Comparison of ENCODE assay signal across 8 cellular contexts in the genomic region with DNA sequence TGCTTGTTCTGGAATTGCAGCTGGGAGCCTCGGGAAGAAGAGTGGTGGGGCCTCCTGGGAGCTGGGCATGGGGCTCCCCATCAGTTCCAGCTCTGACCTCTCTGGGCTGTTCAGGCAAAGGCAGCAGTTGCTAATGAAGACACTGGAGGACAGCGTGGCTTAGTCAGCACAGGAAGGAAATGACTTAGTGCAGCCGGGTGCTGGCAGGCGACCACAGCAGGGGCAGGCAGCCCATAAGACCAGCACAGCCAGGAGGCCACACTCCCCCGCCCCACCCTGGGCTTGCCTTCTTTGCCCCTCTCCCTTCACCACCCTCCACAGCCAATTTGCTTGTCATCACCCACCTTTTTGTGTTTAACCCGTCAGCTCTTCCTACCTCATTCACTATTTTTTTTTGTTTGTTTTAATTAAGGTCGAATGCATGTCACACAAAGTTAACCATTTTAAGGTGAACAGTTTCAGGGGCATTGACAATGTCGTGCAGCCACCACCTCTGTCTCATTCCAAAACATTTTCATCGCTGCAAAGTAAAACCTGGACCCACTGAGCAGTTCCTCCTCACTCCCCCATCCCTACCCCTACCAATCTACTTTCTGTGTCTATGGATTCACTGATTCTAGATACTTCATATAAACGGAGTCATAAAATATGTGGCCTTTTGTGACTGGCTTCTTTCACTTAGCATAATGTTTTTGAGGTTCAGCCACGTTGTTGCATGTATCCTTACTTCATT. TPM values are rescaled to one million over a fixed set of nuclear protein-coding genes. Genes with fewer than 3 reads are reported as not detected.
DNase-seq lines count a peak whose midpoint lies in the region; ATAC-seq and TF ChIP-seq lines count a peak whose summit lies in the region.
"Had no signal": no experiment of that assay in that cellular context is flagged by ENCODE, and none has a peak within 500 bp of the region (broad histone marks: within the 10 kb centered on the region; RNA-seq: fewer than 3 reads in every experiment).

No MANE protein-coding gene starts in this region.

- H3K4me1 ChIP-seq in osteoblast (ENCODE audit: insufficient read depth, low read length), result peaks cover 9% of the 10 kb centered on the region
- no peaks in the 10 kb centered on the region for H3K4me1 ChIP-seq in testis

- H3K27me3 ChIP-seq in brain microvascular endothelial cell (replicated peaks) (peaks cover 31% of the 10 kb centered on the region), osteoblast (ENCODE audit: insufficient read depth, low read length) (peaks cover 32% of the 10 kb centered on the region), testis (peaks cover 3% of the 10 kb centered on the region)

- H3K36me3 ChIP-seq in brain microvascular endothelial cell (replicated peaks), result no peaks in the 10 kb centered on the region
- no peaks in the 10 kb centered on the region for H3K36me3 ChIP-seq in osteoblast (ENCODE audit: insufficient read depth, low read length)
- no peaks in the 10 kb centered on the region for H3K36me3 ChIP-seq in testis (ENCODE audit: low read depth, missing control alignments)

- intact Hi-C loops in testis (cut with DNase I; ENCODE audit: low total_unique reads), result no loop called here

- peak overlapping the region; percentile 65 for H2AFZ ChIP-seq in osteoblast (ENCODE audit: low read length)

- no peak overlapping the region for H3K27ac ChIP-seq in brain microvascular endothelial cell
- H3K27ac ChIP-seq in osteoblast (ENCODE audit: low read depth, low read length), result no peak overlapping the region
- no peak overlapping the region for H3K27ac ChIP-seq in testis
- H3K27ac ChIP-seq: epithelial cell of prostate had no signal

- H3K79me2 ChIP-seq in osteoblast (ENCODE audit: insufficient read depth, low read length), result no peaks in the 10 kb centered on the region

- H3K9me3 ChIP-seq in osteoblast (ENCODE audit: low read depth, low read length), result no peaks in the 10 kb centered on the region
- H3K9me3 ChIP-seq in testis, result no peaks in the 10 kb centered on the region

- peak overlapping the region; percentile 24 for H3K4me2 ChIP-seq in osteoblast (ENCODE audit: insufficient read depth, low read length)

- H4K20me1 ChIP-seq in osteoblast (ENCODE audit: insufficient read depth, low read length), result no peaks in the 10 kb centered on the region

- no peak for ATAC-seq in GM18907 (IDR thresholded peaks at IDR 0.05; ENCODE audit: unreplicated experiment)

- H3K4me3 ChIP-seq in GM12865 (ENCODE audit: low read depth, low read length) (no peak overlapping the region), brain microvascular endothelial cell (ENCODE audit: low read depth, low read length) (no peak overlapping the region), osteoblast (ENCODE audit: insufficient read depth, low read length) (no peak overlapping the region), testis (no peak overlapping the region)

- TF ChIP-seq POLR2A in testis (IDR thresholded peaks at IDR 0.05), result no peak

- no peak for TF ChIP-seq CTCF in GM12865 (IDR thresholded peaks at IDR 0.05; ENCODE audit: insufficient read depth, low read depth, low read length, missing control alignments)
- no peak for TF ChIP-seq CTCF in brain microvascular endothelial cell (IDR thresholded peaks at IDR 0.05; ENCODE audit: low read depth, low read length, missing control alignments)
- TF ChIP-seq CTCF in osteoblast (IDR thresholded peaks at IDR 0.05; ENCODE audit: extremely low read depth, low read depth, low read length), result no peak
- TF ChIP-seq CTCF in testis (IDR thresholded peaks at IDR 0.05), result no peak

- DNase-seq in GM12865 (ENCODE audit: low read depth), result peak; percentile 30
- DNase-seq in M059J (ENCODE audit: low read depth), result peak; percentile 79
- DNase-seq in brain microvascular endothelial cell, result peak; percentile 55
- peak; percentile 96 for DNase-seq in osteoblast (ENCODE audit: insufficient read length, low spot score, missing footprints)
- no peak for DNase-seq in testis
- no peak for DNase-seq in stimulated activated CD4-positive, alpha-beta T cell treated with anti-CD3 and anti-CD28 coated beads, Interleukin-1b, Interleukin-23, amount 100 ng/mL, for 48 hours

- in situ Hi-C loops in brain microvascular endothelial cell (cut with HindIII; ENCODE audit: low pct_ligation_motif_present, low sequenced_read_pairs), result no loop called here

- 60 to 65% methylated on average over 11 of the region's 11 CpGs for WGBS in testis, 2 donors

RNA-seq across cellular contexts. Expression of gene OLIG2, which starts 10.9 kb away (rescaled TPM):
- total RNA-seq in M059J (2014; rRNA removed; shearing (Covaris generic)), result not detected in 2 replicates
- total RNA-seq in osteoblast (not detected in 2 replicates), testis (not detected)
- polyA plus RNA-seq in testis (ENCODE audit: insufficient read depth, low read depth, low replicate concordance), result not detected

RNA-seq across cellular contexts. Expression of gene OLIG1, which starts 33.3 kb away (rescaled TPM):
- total RNA-seq in M059J (2014; rRNA removed; shearing (Covaris generic)), result not detected in 2 replicates
- total RNA-seq in osteoblast (not detected in 2 replicates), testis (1 to 10 TPM; 4.3 to 5.1 TPM)
- polyA plus RNA-seq in testis (ENCODE audit: insufficient read depth, low read depth, low replicate concordance), result 3.9 TPM

Comparison
In these comparisons a context has a peak if more than half of its experiments do, and no peak if none do; other contexts are left out.
1. DNase-seq: peak in GM12865 (single experiment), M059J (single experiment), brain microvascular endothelial cell (single experiment) and osteoblast (single experiment); none in testis (single experiment) and stimulated activated CD4-positive, alpha-beta T cell treated with anti-CD3 and anti-CD28 coated beads, Interleukin-1b, Interleukin-23, amount 100 ng/mL, for 48 hours (single experiment).